In genomic region chr6:35052694-35053565, GRCh38 we compare ENCODE assay signal across 11 cellular contexts.
A peak's percentile ranks its signal among the peaks of the same experiment; 100 is the strongest.
DNase-seq lines count a peak whose midpoint lies in the region; ATAC-seq and TF ChIP-seq lines count a peak whose summit lies in the region.
"Had no signal": no experiment of that assay in that cellular context is flagged by ENCODE, and none has a peak within 500 bp of the region (broad histone marks: within the 10 kb centered on the region; RNA-seq: fewer than 3 reads in every experiment).

No MANE protein-coding gene starts in this region.

- peaks cover 26% of the 10 kb centered on the region for H3K9me1 ChIP-seq in IMR-90 (ENCODE audit: insufficient read depth, low read length)

- no peak overlapping the region for H4K91ac ChIP-seq in IMR-90 (ENCODE audit: insufficient read depth, low read depth, low read length)

- H3K4me2 ChIP-seq in IMR-90 (ENCODE audit: low read depth, low read length) = no peak overlapping the region; the same call in 1 of the 2 replicates

- no peak overlapping the region for H3K4me3 ChIP-seq in IMR-90 (ENCODE audit: insufficient read depth, low read depth, low read length)
- H3K4me3 ChIP-seq in skeletal muscle cell (ENCODE audit: low read depth, low read length) = no peak overlapping the region

- H3K56ac ChIP-seq in IMR-90 (ENCODE audit: extremely low read depth, insufficient read depth, low read length) = no peak overlapping the region

- H4K8ac ChIP-seq in IMR-90 (ENCODE audit: low read depth in 2 of 2, low read length in 2 of 2) = no peak overlapping the region

- no peak overlapping the region for H2BK120ac ChIP-seq in IMR-90 (ENCODE audit: low read depth, low read length)

- H3K79me1 ChIP-seq in IMR-90 (ENCODE audit: low read depth in 1 of 2, low read length in 2 of 2) = peaks cover 3 to 18% of the 10 kb centered on the region in 2 experiments; a peak in 3 of 4 replicates

- no peaks in the 10 kb centered on the region for H3K27me3 ChIP-seq in IMR-90 (ENCODE audit: control insufficient read depth, insufficient read depth, low read length)

- TF ChIP-seq CTCF in IMR-90 (conservative IDR thresholded peaks at IDR 0.05; ENCODE audit: low read depth, low read length) (no peak), brain (conservative IDR thresholded peaks at IDR 0.05) (no peak)

- H3K36me3 ChIP-seq in IMR-90 (ENCODE audit: control insufficient read depth, insufficient read depth, low read length) = peaks cover 8% of the 10 kb centered on the region

- H3K4me1 Mint-ChIP-seq in brain = peaks cover 17% of the 10 kb centered on the region
- H3K4me1 Mint-ChIP-seq: central memory CD8-positive, alpha-beta T cell had no signal

- no peak overlapping the region for H3K4me3 Mint-ChIP-seq in brain
- H3K4me3 Mint-ChIP-seq: central memory CD8-positive, alpha-beta T cell had no signal

- TF ChIP-seq POLR2A in IMR-90 (IDR thresholded peaks at IDR 0.05; ENCODE audit: low read depth, low read length) = no peak

- no peak overlapping the region for H4K5ac ChIP-seq in IMR-90 (ENCODE audit: low read depth, low read length)

- no peak overlapping the region for H3K23ac ChIP-seq in IMR-90 (ENCODE audit: low read depth, low read length)

- POLR2A ChIA-PET in IMR-90 (lab: Charles Lee; ENCODE audit: unreplicated experiment) = interaction anchor here (0.6 to 1.1 kb wide), 2 partner anchors 15 to 18 kb away, joined by 4 read pairs; no protein-coding TSS in a partner anchor

- intact Hi-C loops in IMR-90 (cut with micrococcal nuclease) = loop anchor here (5.0 kb wide), 1 partner anchor 36 kb away; no protein-coding TSS in a partner anchor

- 65% methylated on average over 6 of the region's 9 CpGs; no CpG with 5 or more reads in 1 of the 2 experiments for WGBS in IMR-90 (ENCODE audit: extremely low coverage in 2 of 2, insufficient read length in 1 of 2), 2 experiments

- no peaks in the 10 kb centered on the region for H3K9me3 ChIP-seq in IMR-90 (ENCODE audit: control insufficient read depth, insufficient read depth, low read length)

- in situ Hi-C loops in IMR-90 (cut with MboI; ENCODE audit: low sequenced_read_pairs) = no loop called here

- H3K18ac ChIP-seq in IMR-90 (ENCODE audit: low read depth, low read length) = no peak overlapping the region; the same call in 1 of the 2 replicates

- no peaks in the 10 kb centered on the region for H3K9me3 Mint-ChIP-seq in brain
- H3K9me3 Mint-ChIP-seq: central memory CD8-positive, alpha-beta T cell had no signal

- peaks cover 31% of the 10 kb centered on the region for H3K4me1 ChIP-seq in IMR-90 (ENCODE audit: control insufficient read depth, insufficient read depth, low read length)

- CTCF ChIA-PET in IMR-90 (lab: Yijun Ruan, JAX) = interaction anchor here (0.5 to 0.6 kb wide), 3 partner anchors 24 to 1412 kb away, joined by 3 read pairs; no protein-coding TSS in a partner anchor

- H4K20me1 ChIP-seq in IMR-90 (ENCODE audit: insufficient read depth, low read length) = peaks cover 6% of the 10 kb centered on the region

- H2AK9ac ChIP-seq in IMR-90 (replicated peaks; ENCODE audit: low read depth, low read length, poor library complexity) = peak overlapping the region; percentile 69

- DNase-seq in IMR-90 = peak; percentile 56
- DNase-seq in hippocampal formation (lab: John Stamatoyannopoulos, UW) = peak; percentile 53 to 59
- peak; percentile 54 for DNase-seq in skeletal muscle cell (ENCODE audit: low read depth)
- DNase-seq in germinal center (ENCODE audit: low spot score) = no peak
- DNase-seq: NCI-H526 treated with DMSO at 0.1 percent for 48 hours had no signal

- H2BK20ac ChIP-seq in IMR-90 (ENCODE audit: low read depth, low read length) = no peak overlapping the region

- peak overlapping the region; percentile 26 for H2AFZ ChIP-seq in IMR-90 (replicated peaks; ENCODE audit: low read length, poor library complexity)

- peak overlapping the region; percentile 5; the same call in 1 of the 2 replicates for H3K4ac ChIP-seq in IMR-90 (ENCODE audit: low read depth, low read length)

- H2BK5ac ChIP-seq in IMR-90 (ENCODE audit: low read depth, low read length, poor library complexity, severe bottlenecking) = no peak overlapping the region

- no peaks in the 10 kb centered on the region for H3K27me3 Mint-ChIP-seq in brain
- H3K27me3 Mint-ChIP-seq: central memory CD8-positive, alpha-beta T cell had no signal

- dilution Hi-C loops in IMR-90 (cut with HindIII; ENCODE audit: low sequenced_read_pairs, unreplicated experiment) = no loop called here

- no peak for TF ChIP-seq RAD21 in IMR-90 (IDR thresholded peaks at IDR 0.05; ENCODE audit: low read length)

- H3K27ac ChIP-seq in IMR-90 (ENCODE audit: insufficient read depth, low read length) = no peak overlapping the region

- no TSS peak for BruUV-seq in IMR-90 (replicated peaks; lab: Mats Ljungman, UMichigan)

- H3K9ac ChIP-seq in IMR-90 (ENCODE audit: low read depth, low read length) = no peak overlapping the region; the same call in 1 of the 2 replicates

- ATAC-seq in IMR-90 (ENCODE audit: low read depth) (peak; percentile 50), GM19455 (IDR thresholded peaks at IDR 0.05; ENCODE audit: unreplicated experiment) (no peak), GM18519 (IDR thresholded peaks at IDR 0.05; ENCODE audit: low FRiP score, unreplicated experiment) (no peak), GM21619 (IDR thresholded peaks at IDR 0.05; ENCODE audit: unreplicated experiment) (no peak)
- ATAC-seq: activated CD4-positive, CD25-positive, alpha-beta regulatory T cell treated with anti-CD3 and anti-CD28 coated beads, Interleukin-2, amount 50 U/mL, for 24 hours had no signal

- H3K27ac Mint-ChIP-seq in brain = peak overlapping the region in 4 of 5 experiments; percentile 26 to 92 (median 69)

- 0 out of 2 replicates have a peak overlapping the region, but pooled peaks have one; percentile 13 for H3K14ac ChIP-seq in IMR-90 (replicated peaks; ENCODE audit: low read depth, low read length)

- no peak overlapping the region for H2AK5ac ChIP-seq in IMR-90 (ENCODE audit: low read depth, low read length)

- H3K36me3 Mint-ChIP-seq in brain = peaks cover 21% of the 10 kb centered on the region

- H2BK15ac ChIP-seq in IMR-90 (ENCODE audit: low read depth, low read length) = no peak overlapping the region; the same call in 2 of the 3 replicates

TF ChIP-seq in IMR-90, 13 proteins besides CTCF, POLR2A, EP300 and RAD21:
- TF ChIP-seq CHD1 (IDR thresholded peaks at IDR 0.05; ENCODE audit: low read depth, low read length) (no peak), RFX5 (IDR thresholded peaks at IDR 0.05; ENCODE audit: low read depth, low read length) (no peak), SMC3 (IDR thresholded peaks at IDR 0.05; ENCODE audit: low read depth, low read length) (no peak), USF2 (IDR thresholded peaks at IDR 0.05; ENCODE audit: low read depth, low read length) (no peak), BHLHE40 (IDR thresholded peaks at IDR 0.05; ENCODE audit: low read depth, low read length) (no peak), RCOR1 (IDR thresholded peaks at IDR 0.05; ENCODE audit: insufficient replicate concordance, low read length) (no peak), NFE2L2 (IDR thresholded peaks at IDR 0.05; ENCODE audit: low read depth, low read length) (no peak), MXI1 (IDR thresholded peaks at IDR 0.05; ENCODE audit: borderline replicate concordance, low read depth, low read length) (no peak), CEBPB (IDR thresholded peaks at IDR 0.05; ENCODE audit: low read depth, low read length) (no peak), MAFK (IDR thresholded peaks at IDR 0.05; ENCODE audit: low read depth, low read length) (no peak), ELK1 (IDR thresholded peaks at IDR 0.05; ENCODE audit: borderline replicate concordance, low read depth, low read length) (no peak), MAZ (IDR thresholded peaks at IDR 0.05; ENCODE audit: borderline replicate concordance, low read depth, low read length) (no peak), FOS (IDR thresholded peaks at IDR 0.05; ENCODE audit: low read depth, low read length) (no peak)
